In genomic region chr2:201450910-201451329, GRCh38 we compare ENCODE assay signal across 8 cellular contexts. TPM values are rescaled to one million over a fixed set of nuclear protein-coding genes. Genes with fewer than 3 reads are reported as not detected.
DNase-seq lines count a peak whose midpoint lies in the region; TF ChIP-seq lines count a peak whose summit lies in the region.

No MANE protein-coding gene starts in this region.

- H4K5ac ChIP-seq in mesendoderm (ENCODE audit: low read length) = no peak overlapping the region

- no peak overlapping the region for H4K8ac ChIP-seq in mesendoderm (ENCODE audit: low read depth, low read length)

- H3K18ac ChIP-seq in mesendoderm (ENCODE audit: low read length) = no peak overlapping the region

- DNase-seq in HFF-Myc (ENCODE audit: extremely low read depth, low read depth) (no peak), NCI-H2227 treated with DMSO at 0.1 percent for 48 hours (lab: John Stamatoyannopoulos, UW) (peak; percentile 75), choroid plexus epithelial cell (ENCODE audit: low read depth) (peak; percentile 42), mesendoderm (no peak), vagina (ENCODE audit: extremely low spot score in 2 of 2) (no peak), DMS153 treated with DMSO at 0.1 percent for 48 hours (lab: John Stamatoyannopoulos, UW; ENCODE audit: unreplicated experiment) (no peak), GM20000 (ENCODE audit: low spot score) (no peak)

- H3K4me1 ChIP-seq in mesendoderm (ENCODE audit: control insufficient read depth, low read depth, low read length) = no peaks in the 10 kb centered on the region
- H3K4me1 ChIP-seq in vagina = peaks cover 32% of the 10 kb centered on the region

- H3K9me3 ChIP-seq in vagina = no peaks in the 10 kb centered on the region

- intact Hi-C loops in vagina (cut with DNase I) = loop anchor here (5.0 kb wide), 1 partner anchor 44 kb away; no protein-coding TSS in a partner anchor

- no peak for TF ChIP-seq POLR2A in vagina (IDR thresholded peaks at IDR 0.05)

- H3K9ac ChIP-seq in mesendoderm (ENCODE audit: low read length) = peak overlapping the region; percentile 86

- H3K4me2 ChIP-seq in mesendoderm (ENCODE audit: low read length) = peak overlapping the region; percentile 66

- TF ChIP-seq CTCF in HFF-Myc (IDR thresholded peaks at IDR 0.05; ENCODE audit: low read depth, low read length, missing control alignments) = no peak
- TF ChIP-seq CTCF in choroid plexus epithelial cell (conservative IDR thresholded peaks at IDR 0.05; ENCODE audit: low read depth, low read length) = no peak
- no peak for TF ChIP-seq CTCF in vagina (IDR thresholded peaks at IDR 0.05)
- TF ChIP-seq CTCF in GM20000 (IDR thresholded peaks at IDR 0.05; ENCODE audit: extremely low read depth, missing control alignments) = no peak

- H3K4ac ChIP-seq in mesendoderm (ENCODE audit: low read depth, low read length) = no peak overlapping the region

- H3K79me2 ChIP-seq in mesendoderm (ENCODE audit: control insufficient read depth, insufficient read depth, low read length) = no peaks in the 10 kb centered on the region

- peak overlapping the region; percentile 19 for H3K27ac ChIP-seq in mesendoderm (ENCODE audit: low read depth, low read length)
- H3K27ac ChIP-seq in vagina = peak overlapping the region; percentile 96

- no CpG with 5 or more reads among the region's 23 CpGs for WGBS in mesendoderm (ENCODE audit: extremely low coverage, insufficient coverage, low lambda C conversion rate)

- H2AK5ac ChIP-seq in mesendoderm (ENCODE audit: low read length) = no peak overlapping the region

- H2BK120ac ChIP-seq in mesendoderm (ENCODE audit: low read depth, low read length) = no peak overlapping the region

- no peak overlapping the region for H3K23ac ChIP-seq in mesendoderm (ENCODE audit: low read length)

- H2BK15ac ChIP-seq in mesendoderm (replicated peaks; ENCODE audit: low read depth) = no peak overlapping the region

- H3K36me3 ChIP-seq in mesendoderm (ENCODE audit: control insufficient read depth, insufficient read depth, low read length) = no peaks in the 10 kb centered on the region
- H3K36me3 ChIP-seq in vagina = no peaks in the 10 kb centered on the region

- peak overlapping the region; percentile 77 for H3K4me3 ChIP-seq in GM08714 (ENCODE audit: low read length)
- peak overlapping the region; percentile 99 for H3K4me3 ChIP-seq in HFF-Myc (replicated peaks; ENCODE audit: low read depth, low read length)
- peak overlapping the region; percentile 96 for H3K4me3 ChIP-seq in choroid plexus epithelial cell (ENCODE audit: low read depth, low read length)
- peak overlapping the region; percentile 85 for H3K4me3 ChIP-seq in mesendoderm (ENCODE audit: low read length)
- H3K4me3 ChIP-seq in vagina = peak overlapping the region; percentile 92 to 97

- H3K79me1 ChIP-seq in mesendoderm (ENCODE audit: low read length) = peaks cover 1% of the 10 kb centered on the region

- H3K56ac ChIP-seq in mesendoderm (ENCODE audit: low read length) = peak overlapping the region; percentile 94

- no peak overlapping the region for H2BK5ac ChIP-seq in mesendoderm (ENCODE audit: low read length)

- H3K27me3 ChIP-seq in mesendoderm (ENCODE audit: insufficient read depth, low read length, poor library complexity) (no peaks in the 10 kb centered on the region), vagina (no peaks in the 10 kb centered on the region)

RNA-seq across cellular contexts. Expression of gene TRAK2, which starts 0.3 kb away (rescaled TPM):
- 7.8 TPM for polyA plus RNA-seq in mesendoderm (2013, experiment 1 of 2)
- polyA plus RNA-seq in mesendoderm (2013, experiment 2 of 2) = 7.8 TPM
- total RNA-seq in vagina = 25.8 TPM

RNA-seq across cellular contexts. Expression of gene STRADB, which starts 0.6 kb away (rescaled TPM):
- polyA plus RNA-seq in mesendoderm (2013, experiment 1 of 2) = 22.2 TPM
- polyA plus RNA-seq in mesendoderm (2013, experiment 2 of 2) = 20.9 TPM
- total RNA-seq in vagina = 9.6 TPM

Comparison
In these comparisons a context has a peak if more than half of its experiments do, and no peak if none do; other contexts are left out.
1. DNase-seq: peak in NCI-H2227 treated with DMSO at 0.1 percent for 48 hours (single experiment) and choroid plexus epithelial cell (single experiment); none in HFF-Myc (single experiment), mesendoderm (single experiment), vagina (0 of 2), DMS153 treated with DMSO at 0.1 percent for 48 hours (single experiment) and GM20000 (single experiment).
2. Peak in every context shown above with its lines, with median percentiles within 50 percentile points of each other: H3K4me3 ChIP-seq.